In genomic region chr2:121144111-121144510, GRCh38 we compare ENCODE assay signal across 18 cellular contexts.
DNase-seq lines count a peak whose midpoint lies in the region; FAIRE-seq and TF ChIP-seq lines count a peak whose summit lies in the region.
"Had no signal": no experiment of that assay in that cellular context is flagged by ENCODE, and none has a peak within 500 bp of the region (broad histone marks: within the 10 kb centered on the region; RNA-seq: fewer than 3 reads in every experiment).

No MANE protein-coding gene starts in this region.

- FAIRE-seq in bronchial epithelial cell (lab: Jason Lieb, UNC) (peak; percentile 47), urothelium cell line (lab: Jason Lieb, UNC) (peak; percentile 9)
- FAIRE-seq: G401.6, GM12892, H54 had no signal

- no peak for TF ChIP-seq CTCF in bronchial epithelial cell (IDR thresholded peaks at IDR 0.05; ENCODE audit: insufficient read depth, low read length, severe bottlenecking)

- H3K27me3 ChIP-seq in HAP-1 (ENCODE audit: low read depth) (no peaks in the 10 kb centered on the region), bronchial epithelial cell (ENCODE audit: control insufficient read depth, insufficient read depth, low read length) (no peaks in the 10 kb centered on the region)

- peaks cover 0 to 7% (median 2%) of the 10 kb centered on the region in 3 donors for H3K27me3 Mint-ChIP-seq in immature natural killer cell (ENCODE audit: low read depth in 3 of 3)
- H3K27me3 Mint-ChIP-seq: CD4-positive, alpha-beta memory T cell had no signal

- H3K4me3 ChIP-seq in HAP-1 (no peak overlapping the region), bronchial epithelial cell (ENCODE audit: low read depth, low read length) (no peak overlapping the region)

- DNase-seq in HAP-1 (ENCODE audit: low spot score in 2 of 2) (peak; percentile 27 to 69), NCI-H146 (lab: John Stamatoyannopoulos, UW) (peak; percentile 55), bronchial epithelial cell (ENCODE audit: low read depth) (no peak), urothelium cell line (ENCODE audit: low spot score) (no peak), immature natural killer cell (no peak), NCI-H510A treated with DMSO at 0.1 percent for 48 hours (lab: John Stamatoyannopoulos, UW) (no peak)
- no peak for DNase-seq in effector CD8-positive, alpha-beta T cell (lab: John Stamatoyannopoulos, UW)
- DNase-seq: C1 segment of cervical spinal cord; Calu3; CD4-positive, alpha-beta memory T cell; COR-L47; DMS53; DMS79 treated with DMSO at 0.1 percent for 48 hours; GOT3; HCEC 1CT had no signal

- H3K9me3 Mint-ChIP-seq in immature natural killer cell: no peaks in the 10 kb centered on the region

- H3K4me3 Mint-ChIP-seq in immature natural killer cell: no peak overlapping the region
- H3K4me3 Mint-ChIP-seq: CD4-positive, alpha-beta memory T cell had no signal

- in situ Hi-C loops in HAP-1 (cut with MboI; ENCODE audit: low sequenced_read_pairs): no loop called here

- H3K36me3 Mint-ChIP-seq in immature natural killer cell: no peaks in the 10 kb centered on the region
- H3K36me3 Mint-ChIP-seq: CD4-positive, alpha-beta memory T cell had no signal

- H3K9me3 ChIP-seq in HAP-1: 0 out of 2 replicates have a peak, but pooled peaks cover 4% of the 10 kb centered on the region

- H3K4me1 ChIP-seq in HAP-1: no peaks in the 10 kb centered on the region; the same call in 1 of the 2 replicates

- H3K36me3 ChIP-seq in HAP-1 (replicated peaks): no peaks in the 10 kb centered on the region
- no peaks in the 10 kb centered on the region for H3K36me3 ChIP-seq in bronchial epithelial cell (ENCODE audit: control insufficient read depth, insufficient read depth, low read length)

- no peak overlapping the region for H3K27ac Mint-ChIP-seq in immature natural killer cell
- H3K27ac Mint-ChIP-seq: CD4-positive, alpha-beta memory T cell had no signal

- H3K4me1 Mint-ChIP-seq in immature natural killer cell: no peaks in the 10 kb centered on the region
- H3K4me1 Mint-ChIP-seq: CD4-positive, alpha-beta memory T cell had no signal

Comparison
In these comparisons a context has a peak if more than half of its experiments do, and no peak if none do; other contexts are left out.
1. DNase-seq: peak in HAP-1 (2 of 2) and NCI-H146 (single experiment); none in bronchial epithelial cell (single experiment), urothelium cell line (single experiment), immature natural killer cell (0 of 3), effector CD8-positive, alpha-beta T cell (single experiment) and NCI-H510A treated with DMSO at 0.1 percent for 48 hours (single experiment).